8 cellular contexts compared by ENCODE assay signal in genomic region chr3:119293761-119294401, GRCh38. TPM values are rescaled to one million over a fixed set of nuclear protein-coding genes. Genes with fewer than 3 reads are reported as not detected.
DNase-seq lines count a peak whose midpoint lies in the region; ATAC-seq and TF ChIP-seq lines count a peak whose summit lies in the region.

Gene ARHGAP31, plus strand, starts transcription at chr3:119294383. Its CDS starts 522 bp downstream, at chr3:119294905.

- H3K36me3 ChIP-seq in SJSA1 (peaks cover 28% of the 10 kb centered on the region), gastroesophageal sphincter (peaks cover 0 to 12% of the 10 kb centered on the region in 2 donors), testis (ENCODE audit: low read depth, missing control alignments) (no peaks in the 10 kb centered on the region)

- H3K4me3 ChIP-seq in SJSA1: peak within 1 kb of the TSS; percentile 55
- H3K4me3 ChIP-seq in gastroesophageal sphincter: peak within 1 kb of the TSS; percentile 55 to 90
- peak within 1 kb of the TSS; percentile 64 to 76 for H3K4me3 ChIP-seq in testis

- no peaks in the 10 kb centered on the region for H3K27me3 ChIP-seq in SJSA1 (replicated peaks)
- no peaks in the 10 kb centered on the region for H3K27me3 ChIP-seq in gastroesophageal sphincter
- H3K27me3 ChIP-seq in testis: no peaks in the 10 kb centered on the region

- H3K4me1 ChIP-seq in SJSA1 (replicated peaks): peaks cover 36% of the 10 kb centered on the region
- H3K4me1 ChIP-seq in gastroesophageal sphincter: peaks cover 0 to 52% (median 13%) of the 10 kb centered on the region in 3 donors
- H3K4me1 ChIP-seq in testis: no peaks in the 10 kb centered on the region

- DNase-seq in SJSA1 (ENCODE audit: low read depth in 1 of 2, low spot score in 2 of 2) (peak; percentile 72 to 77), omental fat pad (ENCODE audit: low spot score) (no peak), testis (peak; percentile 57)
- peak; percentile 77 for DNase-seq in activated gamma-delta T cell treated with anti-CD3 and anti-CD28 coated beads, Interleukin-2, amount 50 U/mL, for 16 hours (ENCODE audit: low read depth)

- H3K27ac ChIP-seq in C4-2B (peak within 1 kb of the TSS; percentile 49), SJSA1 (peak within 1 kb of the TSS; percentile 75), gastroesophageal sphincter (peak within 1 kb of the TSS; percentile 61 to 96 (median 91)), testis (peak within 1 kb of the TSS; percentile 86 to 89)

- peak; percentile 62 for TF ChIP-seq POLR2A in GM19099 (IDR thresholded peaks at IDR 0.05; ENCODE audit: extremely low read depth, insufficient read length, low read depth)
- no peak for TF ChIP-seq POLR2A in gastroesophageal sphincter (IDR thresholded peaks at IDR 0.05)
- TF ChIP-seq POLR2A in testis (IDR thresholded peaks at IDR 0.05): no peak

- intact Hi-C loops in testis (cut with DNase I; ENCODE audit: low total_unique reads): no loop called here

- TF ChIP-seq EP300 in gastroesophageal sphincter (IDR thresholded peaks at IDR 0.05): no peak

- ATAC-seq in HG03342 (IDR thresholded peaks at IDR 0.05; ENCODE audit: unreplicated experiment): peak; percentile 49
- ATAC-seq in gastroesophageal sphincter: peak; percentile 80
- peak; percentile 72 for ATAC-seq in omental fat pad (ENCODE audit: low FRiP score)

- 0% methylated on average over 24 to 28 of the region's 33 CpGs for WGBS in gastroesophageal sphincter (ENCODE audit: low coverage in 1 of 2), 2 donors
- 0% methylated on average over 31 to 33 of the region's 33 CpGs for WGBS in testis, 2 donors

- no peaks in the 10 kb centered on the region for H3K9me3 ChIP-seq in SJSA1 (replicated peaks)
- H3K9me3 ChIP-seq in gastroesophageal sphincter: no peaks in the 10 kb centered on the region
- no peaks in the 10 kb centered on the region for H3K9me3 ChIP-seq in testis

- TF ChIP-seq CTCF in C4-2B (conservative IDR thresholded peaks at IDR 0.05) (no peak), gastroesophageal sphincter (IDR thresholded peaks at IDR 0.05) (no peak), omental fat pad (IDR thresholded peaks at IDR 0.05) (no peak), testis (IDR thresholded peaks at IDR 0.05) (no peak)

RNA-seq across cellular contexts. Expression of gene ARHGAP31, which starts in this region (rescaled TPM):
- 8.8 and 13.7 TPM in 2 replicates for total RNA-seq in SJSA1 (2014; rRNA removed; shearing (Covaris generic))
- total RNA-seq in gastroesophageal sphincter: 10 to 100 TPM; 19.8 to 28.7 (median 22.6) TPM
- total RNA-seq in omental fat pad: 10 to 100 TPM; 14.4 to 61.2 (median 36.6) TPM
- total RNA-seq in testis: 1 to 10 TPM; 5.2 to 5.6 TPM
- polyA plus RNA-seq in testis (ENCODE audit: insufficient read depth, low read depth, low replicate concordance): 6.2 TPM
